Comparison of ENCODE assay signal across 1 cellular context in the genomic region with DNA sequence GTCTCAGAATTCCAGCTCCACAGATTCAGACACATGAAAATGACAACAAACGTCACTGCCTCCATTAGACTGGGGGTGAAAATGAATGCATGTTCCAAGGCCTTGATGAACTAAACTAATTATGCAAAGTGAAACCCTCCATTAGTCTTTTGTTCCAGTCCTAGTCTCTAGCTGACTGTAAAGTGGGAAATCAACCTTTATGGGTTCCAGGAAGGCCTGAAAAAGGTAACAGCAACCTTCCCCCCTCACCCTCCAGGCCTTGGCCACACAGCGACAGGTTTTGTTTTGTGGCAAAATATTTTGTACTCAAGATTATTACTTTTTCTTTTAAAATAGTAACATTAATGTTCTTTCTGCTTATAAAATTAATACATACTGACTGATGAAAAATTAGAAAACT.
TF ChIP-seq lines count a peak whose summit lies in the region.

No MANE protein-coding gene starts in this region.

TF ChIP-seq in WTC11, 78 proteins besides CTCF, POLR2A, EP300 and RAD21 (continued from another document):
- TF ChIP-seq, protein P1, sequence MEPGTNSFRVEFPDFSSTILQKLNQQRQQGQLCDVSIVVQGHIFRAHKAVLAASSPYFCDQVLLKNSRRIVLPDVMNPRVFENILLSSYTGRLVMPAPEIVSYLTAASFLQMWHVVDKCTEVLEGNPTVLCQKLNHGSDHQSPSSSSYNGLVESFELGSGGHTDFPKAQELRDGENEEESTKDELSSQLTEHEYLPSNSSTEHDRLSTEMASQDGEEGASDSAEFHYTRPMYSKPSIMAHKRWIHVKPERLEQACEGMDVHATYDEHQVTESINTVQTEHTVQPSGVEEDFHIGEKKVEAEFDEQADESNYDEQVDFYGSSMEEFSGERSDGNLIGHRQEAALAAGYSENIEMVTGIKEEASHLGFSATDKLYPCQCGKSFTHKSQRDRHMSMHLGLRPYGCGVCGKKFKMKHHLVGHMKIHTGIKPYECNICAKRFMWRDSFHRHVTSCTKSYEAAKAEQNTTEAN (CRISPR knock-in tag; IDR thresholded peaks at IDR 0.05) = no peak
